8 cellular contexts compared by ENCODE assay signal in genomic region chr14:39102969-39103957, GRCh38. TPM values are rescaled to one million over a fixed set of nuclear protein-coding genes. Genes with fewer than 3 reads are reported as not detected.
DNase-seq lines count a peak whose midpoint lies in the region; ATAC-seq, FAIRE-seq and TF ChIP-seq lines count a peak whose summit lies in the region.

TSS of gene SEC23A (minus strand) at chr14:39103235. CDS start at chr14:39096118, 7,117 bp downstream.

- H3F3A ChIP-seq in DOHH2 (ENCODE audit: control insufficient read depth, insufficient read depth) (peaks cover 14% of the 10 kb centered on the region; the same call in 1 of the 2 replicates), GM23248 (ENCODE audit: insufficient read depth) (peaks cover 27% of the 10 kb centered on the region)

- H3K9me2 ChIP-seq in DOHH2 (replicated peaks; ENCODE audit: control insufficient read depth, low read length) (no peaks in the 10 kb centered on the region), GM23248 (ENCODE audit: insufficient read depth) (no peaks in the 10 kb centered on the region), Karpas-422 (replicated peaks; ENCODE audit: insufficient read depth, low read length) (no peaks in the 10 kb centered on the region)

- H3K27ac Mint-ChIP-seq in activated T-helper 1 cell treated with anti-CD3 and anti-CD28 coated beads, Interleukin-12 subunit alpha, Interleukin-12 subunit beta, Interleukin-2, Interleukin-4 antibody, amounts not matched to agents 30 ng/mL and 10 ng/mL and 1 ng/mL, durations not matched to agents 14 hours and 24 hours and 36 hours: peak within 1 kb of the TSS; percentile 96
- peak within 1 kb of the TSS; percentile 93 to 99 (median 97) for H3K27ac Mint-ChIP-seq in naive thymus-derived CD8-positive, alpha-beta T cell

- H3K9ac ChIP-seq in GM23248 (peak within 1 kb of the TSS; percentile 99), Karpas-422 (ENCODE audit: low read length) (peak within 1 kb of the TSS; percentile 88), fibroblast of lung (ENCODE audit: insufficient read depth, low read length) (peak within 1 kb of the TSS; percentile 95)

- peak; percentile 90 to 93 for ATAC-seq in naive thymus-derived CD8-positive, alpha-beta T cell

- DNase-seq in GM23248 (peak; percentile 90), Karpas-422 (peak; percentile 98), RCC 7860 (ENCODE audit: low spot score) (peak; percentile 60), fibroblast of lung (ENCODE audit: low read depth in 2 of 2) (peak; percentile 88 to 90)
- DNase-seq in activated T-helper 1 cell treated with anti-CD3 and anti-CD28 coated beads, Interleukin-12 subunit alpha, Interleukin-12 subunit beta, Interleukin-2, Interleukin-4 antibody, amounts not matched to agents 30 ng/mL and 10 ng/mL and 1 ng/mL, durations not matched to agents 14 hours and 24 hours and 36 hours (ENCODE audit: low spot score): peak; percentile 83
- DNase-seq in naive thymus-derived CD8-positive, alpha-beta T cell: peak; percentile 67 to 91 (median 74)
- DNase-seq in stimulated activated naive CD4-positive, alpha-beta T cell (lab: John Stamatoyannopoulos, UW): peak; percentile 46 to 83 (median 74)

- H3K4me1 ChIP-seq in DOHH2 (ENCODE audit: control insufficient read depth, low read length) (peaks cover 26% of the 10 kb centered on the region), GM23248 (ENCODE audit: insufficient read depth) (peaks cover 37% of the 10 kb centered on the region), Karpas-422 (ENCODE audit: low read length) (peaks cover 34% of the 10 kb centered on the region), fibroblast of lung (ENCODE audit: control insufficient read depth, extremely low read depth, insufficient read depth, low read length) (peaks cover 5% of the 10 kb centered on the region)

- no peaks in the 10 kb centered on the region for H3K9me3 ChIP-seq in DOHH2 (ENCODE audit: control insufficient read depth, insufficient read depth, low read length)
- H3K9me3 ChIP-seq in GM23248 (ENCODE audit: low read depth): no peaks in the 10 kb centered on the region
- H3K9me3 ChIP-seq in Karpas-422 (ENCODE audit: low read length): no peaks in the 10 kb centered on the region
- H3K9me3 ChIP-seq in fibroblast of lung (ENCODE audit: control insufficient read depth, insufficient read depth, low read depth, low read length): no peaks in the 10 kb centered on the region

- in situ Hi-C loops in GM23248 (cut with MboI): loop anchor here (10.0 kb wide), 1 partner anchor 272 kb away; no protein-coding TSS in a partner anchor

- H3K27me3 ChIP-seq in DOHH2 (ENCODE audit: control insufficient read depth, low read length): no peaks in the 10 kb centered on the region
- no peaks in the 10 kb centered on the region for H3K27me3 ChIP-seq in GM23248 (replicated peaks; ENCODE audit: insufficient read depth)
- no peaks in the 10 kb centered on the region for H3K27me3 ChIP-seq in Karpas-422 (ENCODE audit: low read length)
- no peaks in the 10 kb centered on the region for H3K27me3 ChIP-seq in fibroblast of lung (ENCODE audit: control insufficient read depth, insufficient read depth, low read length)

- H3K4me3 Mint-ChIP-seq in activated T-helper 1 cell treated with anti-CD3 and anti-CD28 coated beads, Interleukin-12 subunit alpha, Interleukin-12 subunit beta, Interleukin-2, Interleukin-4 antibody, amounts not matched to agents 30 ng/mL and 10 ng/mL and 1 ng/mL, durations not matched to agents 14 hours and 24 hours and 36 hours: peak within 1 kb of the TSS; percentile 98
- H3K4me3 Mint-ChIP-seq in naive thymus-derived CD8-positive, alpha-beta T cell: peak within 1 kb of the TSS; percentile 89 to 98 (median 96)

- H3K79me2 ChIP-seq in DOHH2 (ENCODE audit: control insufficient read depth, low read length) (peaks cover 39% of the 10 kb centered on the region), GM23248 (ENCODE audit: insufficient read depth) (peaks cover 67% of the 10 kb centered on the region), Karpas-422 (ENCODE audit: low read length) (peaks cover 63% of the 10 kb centered on the region), fibroblast of lung (ENCODE audit: control insufficient read depth, insufficient read depth, low read length) (peaks cover 54% of the 10 kb centered on the region)

- peak within 1 kb of the TSS; percentile 34 for H3K27ac ChIP-seq in DOHH2 (ENCODE audit: low read depth, low read length)
- peak within 1 kb of the TSS; percentile 97 for H3K27ac ChIP-seq in GM23248
- H3K27ac ChIP-seq in Karpas-422 (ENCODE audit: low read length): peak within 1 kb of the TSS; percentile 70
- peak within 1 kb of the TSS; percentile 83 for H3K27ac ChIP-seq in fibroblast of lung (ENCODE audit: insufficient read depth, low read length)

- TF ChIP-seq CTCF in DOHH2 (IDR thresholded peaks at IDR 0.05; ENCODE audit: low read depth, low read length, poor library complexity, severe bottlenecking): peak; percentile 35
- TF ChIP-seq CTCF in fibroblast of lung (conservative IDR thresholded peaks at IDR 0.05 in 1 of 2, IDR thresholded peaks at IDR 0.05 in 1 of 2; ENCODE audit: low read depth in 1 of 2, low read length in 2 of 2): no peak

- H3K36me3 ChIP-seq in DOHH2 (ENCODE audit: control insufficient read depth, low read length) (no peaks in the 10 kb centered on the region; the same call in 1 of the 2 replicates), GM23248 (ENCODE audit: low read depth) (no peaks in the 10 kb centered on the region), Karpas-422 (ENCODE audit: insufficient read depth, low read length) (no peaks in the 10 kb centered on the region), fibroblast of lung (ENCODE audit: control insufficient read depth, insufficient read depth, low read length) (no peaks in the 10 kb centered on the region)

- no peaks in the 10 kb centered on the region for H3K27me3 Mint-ChIP-seq in activated T-helper 1 cell treated with anti-CD3 and anti-CD28 coated beads, Interleukin-12 subunit alpha, Interleukin-12 subunit beta, Interleukin-2, Interleukin-4 antibody, amounts not matched to agents 30 ng/mL and 10 ng/mL and 1 ng/mL, durations not matched to agents 14 hours and 24 hours and 36 hours (ENCODE audit: insufficient read depth)
- H3K27me3 Mint-ChIP-seq in naive thymus-derived CD8-positive, alpha-beta T cell: no peaks in the 10 kb centered on the region

- no peaks in the 10 kb centered on the region for H4K20me1 ChIP-seq in DOHH2 (ENCODE audit: control insufficient read depth, insufficient read depth, low read depth, low read length)
- 0 out of 2 replicates have a peak, but pooled peaks cover 8% of the 10 kb centered on the region for H4K20me1 ChIP-seq in GM23248 (ENCODE audit: insufficient read depth)
- H4K20me1 ChIP-seq in Karpas-422 (ENCODE audit: insufficient read depth, low read depth, low read length): no peaks in the 10 kb centered on the region
- H4K20me1 ChIP-seq in fibroblast of lung (ENCODE audit: control insufficient read depth, extremely low read depth, insufficient read depth, low read length): no peaks in the 10 kb centered on the region

- WGBS in GM23248 (ENCODE audit: low coverage in 1 of 2, low lambda C conversion rate in 2 of 2, missing lambda C conversion rate in 2 of 2), 2 experiments: 0 to 1% methylated on average over 22 to 57 of the region's 58 CpGs

- no peak for FAIRE-seq in RCC 7860 (lab: Jason Lieb, UNC)

- POLR2A ChIA-PET in naive thymus-derived CD8-positive, alpha-beta T cell (lab: Charles Lee): interaction anchor here (0.6 to 3.4 kb wide), 12 partner anchors 10 to 1026 kb away, joined by 3 to 43 read pairs (median 4); partner anchors contain the start of genes FBXO33, GEMIN2, PNN and TRAPPC6B

- intact Hi-C loops in activated T-helper 1 cell treated with anti-CD3 and anti-CD28 coated beads, Interleukin-12 subunit alpha, Interleukin-12 subunit beta, Interleukin-2, Interleukin-4 antibody, amounts not matched to agents 30 ng/mL and 10 ng/mL and 1 ng/mL, durations not matched to agents 14 hours and 24 hours and 36 hours (cut with micrococcal nuclease): loop anchor here (1.0 to 2.0 kb wide), 5 partner anchors 11 to 329 kb away; partner anchors contain the start of genes FBXO33, GEMIN2 and PNN

- H3K4me2 ChIP-seq in DOHH2 (ENCODE audit: low read length) (peak within 1 kb of the TSS; percentile 91), GM23248 (ENCODE audit: unreplicated experiment) (peak within 1 kb of the TSS; percentile 84), Karpas-422 (ENCODE audit: low read depth, low read length, poor library complexity, severe bottlenecking) (peak within 1 kb of the TSS; percentile 98), fibroblast of lung (ENCODE audit: extremely low read depth, insufficient read depth, low read length) (peak within 1 kb of the TSS; percentile 91)

- H3K9me3 Mint-ChIP-seq in activated T-helper 1 cell treated with anti-CD3 and anti-CD28 coated beads, Interleukin-12 subunit alpha, Interleukin-12 subunit beta, Interleukin-2, Interleukin-4 antibody, amounts not matched to agents 30 ng/mL and 10 ng/mL and 1 ng/mL, durations not matched to agents 14 hours and 24 hours and 36 hours: no peaks in the 10 kb centered on the region
- H3K9me3 Mint-ChIP-seq in naive thymus-derived CD8-positive, alpha-beta T cell: no peaks in the 10 kb centered on the region

- peak within 1 kb of the TSS; percentile 81 for H2AFZ ChIP-seq in GM23248
- peak within 1 kb of the TSS; percentile 71; the same call in 1 of the 2 replicates for H2AFZ ChIP-seq in Karpas-422 (ENCODE audit: low read length)
- H2AFZ ChIP-seq in fibroblast of lung (ENCODE audit: low read length): peak within 1 kb of the TSS; percentile 73

- H3K4me1 Mint-ChIP-seq in activated T-helper 1 cell treated with anti-CD3 and anti-CD28 coated beads, Interleukin-12 subunit alpha, Interleukin-12 subunit beta, Interleukin-2, Interleukin-4 antibody, amounts not matched to agents 30 ng/mL and 10 ng/mL and 1 ng/mL, durations not matched to agents 14 hours and 24 hours and 36 hours (ENCODE audit: low read depth): peaks cover 57% of the 10 kb centered on the region
- H3K4me1 Mint-ChIP-seq in naive thymus-derived CD8-positive, alpha-beta T cell: peaks cover 20 to 57% (median 44%) of the 10 kb centered on the region in 4 donors

- H3K36me3 Mint-ChIP-seq in activated T-helper 1 cell treated with anti-CD3 and anti-CD28 coated beads, Interleukin-12 subunit alpha, Interleukin-12 subunit beta, Interleukin-2, Interleukin-4 antibody, amounts not matched to agents 30 ng/mL and 10 ng/mL and 1 ng/mL, durations not matched to agents 14 hours and 24 hours and 36 hours (ENCODE audit: low read depth): peaks cover 9% of the 10 kb centered on the region
- peaks cover 0 to 4% (median 0%) of the 10 kb centered on the region in 3 donors for H3K36me3 Mint-ChIP-seq in naive thymus-derived CD8-positive, alpha-beta T cell

- H3K4me3 ChIP-seq in DOHH2 (ENCODE audit: low read length) (peak within 1 kb of the TSS; percentile 83), GM23248 (peak within 1 kb of the TSS; percentile 98), Karpas-422 (ENCODE audit: low read length) (peak within 1 kb of the TSS; percentile 85), fibroblast of lung (replicated peaks in 1 of 4; ENCODE audit: control extremely low read depth in 1 of 4, insufficient read depth in 1 of 4, low read depth in 3 of 4, low read length in 4 of 4) (peak within 1 kb of the TSS; percentile 69 to 98 (median 72))

RNA-seq across cellular contexts. Expression of gene SEC23A, which starts in this region (rescaled TPM):
- total RNA-seq in GM23248 (2014; rRNA removed; shearing (Covaris generic)): 246 and 295 TPM in 2 replicates
- polyA plus RNA-seq in GM23248 (2016; fragmentation: Nextera tagmentation; extraction: Ambion mirVana): 191 and 192 TPM in 2 replicates
- total RNA-seq in Karpas-422 (2014; rRNA removed; shearing (Covaris generic); ENCODE audit: low replicate concordance): 44.7 and 67.6 TPM in 2 replicates
- 61.2 and 72.0 TPM in 2 replicates for total RNA-seq in activated T-helper 1 cell treated with anti-CD3 and anti-CD28 coated beads, Interleukin-12 subunit alpha, Interleukin-12 subunit beta, Interleukin-2, Interleukin-4 antibody, amounts not matched to agents 30 ng/mL and 10 ng/mL and 1 ng/mL, durations not matched to agents 14 hours and 24 hours and 36 hours
- 242 and 287 TPM in 2 replicates for total RNA-seq in fibroblast of lung
- 192 and 271 TPM in 2 replicates for polyA plus RNA-seq in fibroblast of lung
- 138 and 201 TPM in 2 replicates for polyA plus RNA-seq in fibroblast of lung (2012)
- polyA minus RNA-seq in fibroblast of lung (ENCODE audit: low replicate concordance): 146 and 190 TPM in 2 replicates
- total RNA-seq in naive thymus-derived CD8-positive, alpha-beta T cell: 10 to 100 TPM; 51.2 to 53.7 TPM
- 10 to 100 TPM; 21.0 to 28.5 (median 23.6) TPM for polyA plus RNA-seq in naive thymus-derived CD8-positive, alpha-beta T cell

Comparison
In these comparisons a context has a peak if more than half of its experiments do, and no peak if none do; other contexts are left out.
1. Peak in every context shown above with its lines: DNase-seq, ATAC-seq, H3K4me3 ChIP-seq and H3K27ac ChIP-seq.
2. H3K27ac ChIP-seq: peak in every context shown above with its lines; median percentile 97 in GM23248; 83 in fibroblast of lung; 70 in Karpas-422; 34 in DOHH2.